1 cellular context compared by ENCODE assay signal in genomic region chr16:30346286-30346685, GRCh38.
TF ChIP-seq lines count a peak whose summit lies in the region.

No MANE protein-coding gene starts in this region.

TF ChIP-seq in SK-N-SH, 30 proteins besides CTCF, POLR2A, EP300 and RAD21:
- TF ChIP-seq FOSL2 (IDR thresholded peaks at IDR 0.05; ENCODE audit: borderline replicate concordance, low read depth) (no peak), SMC3 (IDR thresholded peaks at IDR 0.05; ENCODE audit: low read depth, low read length) (no peak), REST (IDR thresholded peaks at IDR 0.05; ENCODE audit: low read depth, low read length) (no peak), USF2 (IDR thresholded peaks at IDR 0.05; ENCODE audit: borderline replicate concordance, low read depth, low read length) (no peak), JUND (IDR thresholded peaks at IDR 0.05) (no peak), MEF2A (IDR thresholded peaks at IDR 0.05; ENCODE audit: borderline replicate concordance, low read depth) (no peak), YY1 (IDR thresholded peaks at IDR 0.05; ENCODE audit: low read depth) (no peak), FOXJ3 (CRISPR knock-in tag; IDR thresholded peaks at IDR 0.05) (no peak), ELF1 (IDR thresholded peaks at IDR 0.05) (no peak), NFIC (IDR thresholded peaks at IDR 0.05; ENCODE audit: borderline replicate concordance) (no peak), RFX5 (IDR thresholded peaks at IDR 0.05; ENCODE audit: low read length) (no peak), RXRA (IDR thresholded peaks at IDR 0.05; ENCODE audit: borderline replicate concordance, low read depth) (no peak)
